Comparison of ENCODE assay signal across 2 cellular contexts in the genomic region with DNA sequence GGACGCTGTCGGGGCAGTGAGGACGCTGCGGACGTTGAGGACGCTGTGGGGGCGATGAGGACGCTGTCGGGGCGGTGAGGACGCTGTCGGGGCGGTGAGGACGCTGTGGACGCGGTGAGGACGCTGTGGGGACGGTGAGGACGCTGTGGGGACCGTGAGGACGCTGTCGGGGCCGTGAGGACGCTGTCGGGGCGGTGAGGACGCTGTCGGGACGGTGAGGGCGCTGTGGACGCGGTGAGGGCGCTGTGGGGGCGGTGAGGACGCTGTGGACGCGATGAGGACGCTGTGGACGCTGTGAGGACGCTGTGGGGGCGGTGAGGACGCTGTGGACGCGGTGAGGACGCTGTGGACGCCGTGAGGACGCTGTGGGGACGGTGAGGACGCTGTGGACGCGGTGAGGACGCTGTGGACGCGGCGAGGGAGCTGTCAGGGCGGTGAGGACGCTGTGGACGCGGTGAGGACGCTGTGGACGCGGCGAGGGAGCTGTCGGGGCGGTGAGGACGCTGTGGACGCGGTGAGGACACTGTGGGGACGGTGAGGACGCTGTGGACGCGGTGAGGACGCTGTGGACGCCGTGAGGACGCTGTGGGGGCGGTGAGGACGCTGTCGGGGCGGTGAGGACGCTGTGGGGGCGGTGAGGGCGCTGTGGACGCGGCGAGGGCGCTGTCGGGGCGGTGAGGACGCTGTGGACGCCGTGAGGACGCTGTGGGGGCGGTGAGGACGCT.
A peak's percentile ranks its signal among the peaks of the same experiment; 100 is the strongest.
TF ChIP-seq lines count a peak whose summit lies in the region.

No MANE protein-coding gene starts in this region.

TF ChIP-seq in K562, 482 proteins besides CTCF, POLR2A, EP300 and RAD21:
- TF ChIP-seq POLR2G (IDR thresholded peaks at IDR 0.05; ENCODE audit: low read depth, low read length), result peak; percentile 67
- TF ChIP-seq KDM5B (IDR thresholded peaks at IDR 0.05; ENCODE audit: insufficient replicate concordance, low read depth, low read length), result peak; percentile 18
- TF ChIP-seq RBFOX2 (IDR thresholded peaks at IDR 0.05; ENCODE audit: low read depth, low read length), result peak; percentile 22; the same call in 1 of the 2 replicates

TF ChIP-seq in H1, 55 proteins besides CTCF, POLR2A, EP300 and RAD21:
- TF ChIP-seq EZH2 (IDR thresholded peaks at IDR 0.05; ENCODE audit: low read depth, low read length, severe bottlenecking), result peak; percentile 51
- TF ChIP-seq SUZ12 (IDR thresholded peaks at IDR 0.05; ENCODE audit: low read length), result peak; percentile 64; the same call in 1 of the 2 replicates
TF ChIP-seq in H1: peak in this region for 2; not testable (repeated sequence) for 53.
